Comparison of ENCODE assay signal across 8 cellular contexts in genomic region chr11:10659339-10660216, GRCh38. TPM values are rescaled to one million over a fixed set of nuclear protein-coding genes. Genes with fewer than 3 reads are reported as not detected.
DNase-seq lines count a peak whose midpoint lies in the region; ATAC-seq and TF ChIP-seq lines count a peak whose summit lies in the region.

No MANE protein-coding gene starts in this region.

- H3K9me3 ChIP-seq in suprapubic skin: no peaks in the 10 kb centered on the region

- no peaks in the 10 kb centered on the region for H3K36me3 Mint-ChIP-seq in activated T-helper 17 cell treated with anti-CD3 and anti-CD28 coated beads, Interleukin-2, amount 50 U/mL, for 72 hours (ENCODE audit: low read depth)

- H3K4me3 Mint-ChIP-seq in activated T-helper 17 cell treated with anti-CD3 and anti-CD28 coated beads, Interleukin-2, amount 50 U/mL, for 72 hours: no peak overlapping the region

- H3K4me3 ChIP-seq in kidney epithelial cell (ENCODE audit: low read depth, low read length) (no peak overlapping the region), suprapubic skin (no peak overlapping the region)

- no peak for TF ChIP-seq CTCF in kidney epithelial cell (IDR thresholded peaks at IDR 0.05; ENCODE audit: insufficient read depth, low read length, poor library complexity, severe bottlenecking)
- no peak for TF ChIP-seq CTCF in suprapubic skin (IDR thresholded peaks at IDR 0.05)

- H3K4me1 ChIP-seq in suprapubic skin: peaks cover 54% of the 10 kb centered on the region

- H3K4me1 Mint-ChIP-seq in activated T-helper 17 cell treated with anti-CD3 and anti-CD28 coated beads, Interleukin-2, amount 50 U/mL, for 72 hours: peaks cover 13% of the 10 kb centered on the region

- H3K9me3 Mint-ChIP-seq in activated T-helper 17 cell treated with anti-CD3 and anti-CD28 coated beads, Interleukin-2, amount 50 U/mL, for 72 hours: no peaks in the 10 kb centered on the region

- no peaks in the 10 kb centered on the region for H3K36me3 ChIP-seq in kidney epithelial cell (ENCODE audit: control insufficient read depth, insufficient read depth, low read length)
- H3K36me3 ChIP-seq in suprapubic skin: no peaks in the 10 kb centered on the region

- H3K27me3 ChIP-seq in kidney epithelial cell (ENCODE audit: control insufficient read depth, insufficient read depth, low read length): no peaks in the 10 kb centered on the region
- H3K27me3 ChIP-seq in suprapubic skin: no peaks in the 10 kb centered on the region

- TF ChIP-seq EP300 in suprapubic skin (IDR thresholded peaks at IDR 0.05): no peak

- peak overlapping the region; percentile 85 for H3K27ac ChIP-seq in suprapubic skin

- TF ChIP-seq POLR2A in suprapubic skin (IDR thresholded peaks at IDR 0.05): no peak

- DNase-seq in activated CD4-positive, alpha-beta T cell treated with anti-CD3 and anti-CD28 coated beads for 48 hours: peak; percentile 15
- DNase-seq in activated CD4-positive, alpha-beta T cell treated with anti-CD3 and anti-CD28 coated beads, Interleukin-2, amount 50 U/mL, for 1 hour: no peak
- DNase-seq in kidney epithelial cell (ENCODE audit: low read depth) (peak; percentile 80), suprapubic skin (ENCODE audit: low spot score in 2 of 2) (peak in 1 of 2 donors; percentile 78), T-helper 1 cell (no peak), DMS 273 treated with DMSO at 0.1 percent for 48 hours (lab: John Stamatoyannopoulos, UW) (no peak)

- no peaks in the 10 kb centered on the region for H3K27me3 Mint-ChIP-seq in activated T-helper 17 cell treated with anti-CD3 and anti-CD28 coated beads, Interleukin-2, amount 50 U/mL, for 72 hours

- peak; percentile 57 for ATAC-seq in activated T-helper 17 cell treated with anti-CD3 and anti-CD28 coated beads, Interleukin-2, amount 50 U/mL, for 72 hours (replicated peaks)
- ATAC-seq in HG02970 (IDR thresholded peaks at IDR 0.05; ENCODE audit: low FRiP score, unreplicated experiment): no peak

- H3K27ac Mint-ChIP-seq in activated T-helper 17 cell treated with anti-CD3 and anti-CD28 coated beads, Interleukin-2, amount 50 U/mL, for 72 hours: peak overlapping the region; percentile 57

- WGBS in suprapubic skin: 37% methylated on average over 13 of the region's 13 CpGs

RNA-seq across cellular contexts. Expression of gene IRAG1, which starts 34.0 kb away (rescaled TPM):
- total RNA-seq in activated T-helper 17 cell treated with anti-CD3 and anti-CD28 coated beads, Interleukin-2, amount 50 U/mL, for 72 hours: under 1 TPM in 1 of 2 donors, not detected in 1; 0.13 TPM
- 0.21 and 0.54 TPM in 2 replicates for total RNA-seq in kidney epithelial cell
- total RNA-seq in suprapubic skin: 1 to 10 TPM; 2.9 to 4.6 (median 4.2) TPM

Comparison
In these comparisons a context has a peak if more than half of its experiments do, and no peak if none do; other contexts are left out.
1. DNase-seq: peak in activated CD4-positive, alpha-beta T cell treated with anti-CD3 and anti-CD28 coated beads for 48 hours (single experiment) and kidney epithelial cell (single experiment); none in activated CD4-positive, alpha-beta T cell treated with anti-CD3 and anti-CD28 coated beads, Interleukin-2, amount 50 U/mL, for 1 hour (single experiment), T-helper 1 cell (0 of 5) and DMS 273 treated with DMSO at 0.1 percent for 48 hours (single experiment).